Comparison of ENCODE assay signal across 1 cellular context in genomic region chr1:40373323-40374283, GRCh38.
TF ChIP-seq lines count a peak whose summit lies in the region.

TSS of gene SMAP2 (plus strand) at chr1:40373727. CDS start at chr1:40374121, 394 bp downstream.

TF ChIP-seq in HepG2, 621 proteins besides CTCF, POLR2A, EP300 and RAD21 (continued from another document and continues in another):
- TF ChIP-seq TCF7 (IDR thresholded peaks at IDR 0.05; ENCODE audit: low read depth) (no peak), FOSL1 (CRISPR knock-in tag; IDR thresholded peaks at IDR 0.05; ENCODE audit: borderline replicate concordance) (no peak), MTF1 (CRISPR knock-in tag; IDR thresholded peaks at IDR 0.05) (no peak), ZBTB1 (CRISPR knock-in tag; IDR thresholded peaks at IDR 0.05; ENCODE audit: borderline replicate concordance) (no peak), ZNF709 (CRISPR knock-in tag; IDR thresholded peaks at IDR 0.05) (no peak), TRAFD1 (CRISPR knock-in tag; IDR thresholded peaks at IDR 0.05; ENCODE audit: borderline replicate concordance) (no peak), FOXO1 (CRISPR knock-in tag; IDR thresholded peaks at IDR 0.05) (no peak), ZNF703 (CRISPR knock-in tag; IDR thresholded peaks at IDR 0.05; ENCODE audit: borderline replicate concordance) (no peak), SNRNP70 (IDR thresholded peaks at IDR 0.05; ENCODE audit: low read depth, low read length) (no peak), KDM2A (CRISPR knock-in tag; IDR thresholded peaks at IDR 0.05; ENCODE audit: borderline replicate concordance, low read depth) (no peak; the same call in 1 of the 2 replicates), PRDM10 (CRISPR knock-in tag; IDR thresholded peaks at IDR 0.05; ENCODE audit: low read depth) (peak; percentile 48; the same call in 1 of the 2 replicates), ARNT2 (CRISPR knock-in tag; IDR thresholded peaks at IDR 0.05; ENCODE audit: low read depth) (no peak; the same call in 1 of the 2 replicates), TEF (CRISPR knock-in tag; IDR thresholded peaks at IDR 0.05) (no peak), ZNF33A (CRISPR knock-in tag; IDR thresholded peaks at IDR 0.05; ENCODE audit: borderline replicate concordance) (no peak), CHD4 (IDR thresholded peaks at IDR 0.05; ENCODE audit: borderline replicate concordance, low read length) (no peak), BATF2 (CRISPR knock-in tag; IDR thresholded peaks at IDR 0.05) (no peak), HNF4A (CRISPR knock-in tag; IDR thresholded peaks at IDR 0.05) (no peak), ZNF691 (CRISPR knock-in tag; IDR thresholded peaks at IDR 0.05; ENCODE audit: borderline replicate concordance, low read depth) (no peak), BORCS8-MEF2B (CRISPR knock-in tag; IDR thresholded peaks at IDR 0.05) (no peak), E2F5 (CRISPR knock-in tag; conservative IDR thresholded peaks at IDR 0.05) (no peak), U2AF1 (optimal IDR thresholded peaks at IDR 0.05; ENCODE audit: low read depth, low read length) (no peak), GRHL1 (CRISPR knock-in tag; conservative IDR thresholded peaks at IDR 0.05) (no peak), TAF15 (IDR thresholded peaks at IDR 0.05; ENCODE audit: low read depth, low read length, poor library complexity, severe bottlenecking) (no peak), PHF5A (CRISPR knock-in tag; IDR thresholded peaks at IDR 0.05; ENCODE audit: low read depth, unreplicated experiment) (peak; percentile 39), ZNF44 (CRISPR knock-in tag; IDR thresholded peaks at IDR 0.05) (no peak), KDM5B (CRISPR knock-in tag; IDR thresholded peaks at IDR 0.05; ENCODE audit: borderline replicate concordance) (no peak), ZNF776 (CRISPR knock-in tag; IDR thresholded peaks at IDR 0.05) (no peak), ZUFSP (CRISPR knock-in tag; IDR thresholded peaks at IDR 0.05; ENCODE audit: borderline replicate concordance) (no peak), AKNA (CRISPR knock-in tag; IDR thresholded peaks at IDR 0.05; ENCODE audit: borderline replicate concordance) (no peak), TFAP4 (IDR thresholded peaks at IDR 0.05; ENCODE audit: borderline replicate concordance, low read depth) (no peak), MEIS2 (CRISPR knock-in tag; IDR thresholded peaks at IDR 0.05) (peak; percentile 63), ARNT (IDR thresholded peaks at IDR 0.05) (no peak), ETS1 (CRISPR knock-in tag; IDR thresholded peaks at IDR 0.05) (no peak), HNRNPH1 (optimal IDR thresholded peaks at IDR 0.05; ENCODE audit: low read depth, low read length) (no peak), ZNF180 (CRISPR knock-in tag; IDR thresholded peaks at IDR 0.05; ENCODE audit: borderline replicate concordance, low read depth) (no peak), ZNF770 (CRISPR knock-in tag; IDR thresholded peaks at IDR 0.05) (no peak), ZNF672 (CRISPR knock-in tag; IDR thresholded peaks at IDR 0.05) (no peak), NR2F1 (CRISPR knock-in tag; IDR thresholded peaks at IDR 0.05) (no peak)
